Comparison of ENCODE assay signal across 8 cellular contexts in the genomic region with DNA sequence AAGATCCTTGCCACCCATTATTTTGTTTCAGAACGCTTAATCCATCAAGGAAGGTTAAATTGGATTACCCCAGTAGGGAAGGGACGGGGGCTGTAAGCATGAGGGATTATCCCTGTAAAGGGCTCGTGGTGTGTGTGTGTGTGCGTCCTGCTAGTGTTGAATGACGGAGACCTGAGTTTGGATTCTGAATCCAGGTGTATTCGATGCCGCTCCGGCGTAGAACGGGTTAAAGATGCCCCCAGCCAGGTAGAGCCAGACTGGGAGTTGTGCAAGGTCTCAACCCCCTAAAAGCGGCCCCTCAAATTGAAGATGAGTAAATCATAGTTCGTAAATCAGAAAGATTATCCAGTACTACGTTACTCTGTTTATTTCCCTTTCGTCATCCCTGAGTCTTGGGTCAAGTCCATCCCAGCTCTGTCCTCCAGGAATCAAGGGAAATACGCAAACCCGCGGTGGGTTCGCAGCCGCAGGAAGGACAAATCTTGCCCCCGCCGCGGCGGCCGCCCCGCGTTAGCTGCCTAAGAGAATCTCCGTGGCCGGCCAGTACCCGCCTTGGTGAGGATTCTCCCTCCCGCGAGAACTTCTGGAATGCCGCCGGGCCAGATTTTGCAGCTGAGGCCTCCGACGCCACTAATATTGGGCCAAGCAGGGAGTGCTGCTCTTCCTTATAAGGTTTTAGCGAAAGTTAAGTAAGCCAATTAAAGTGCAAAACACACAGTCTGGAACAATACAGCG. TPM values are rescaled to one million over a fixed set of nuclear protein-coding genes. Genes with fewer than 3 reads are reported as not detected.
A peak's percentile ranks its signal among the peaks of the same experiment; 100 is the strongest.
DNase-seq lines count a peak whose midpoint lies in the region; ATAC-seq and TF ChIP-seq lines count a peak whose summit lies in the region.

No MANE protein-coding gene starts in this region.

- POLR2A ChIA-PET in AG04449 (lab: Yijun Ruan, JAX), result interaction anchor here (0.6 to 1.5 kb wide), 7 partner anchors 11 to 473 kb away, joined by 3 to 8 read pairs (median 3); partner anchors contain the start of gene CDKN2B

- intact Hi-C loops in Right ventricle myocardium superior (cut with DNase I), result loop anchor here (2.0 kb wide), 1 partner anchor 465 kb away; no protein-coding TSS in a partner anchor

- peaks cover 21% of the 10 kb centered on the region for H3K27me3 Mint-ChIP-seq in activated naive CD8-positive, alpha-beta T cell treated with anti-CD3 and anti-CD28 coated beads for 36 hours

- ATAC-seq in HG02870 (IDR thresholded peaks at IDR 0.05; ENCODE audit: unreplicated experiment), result peak; percentile 25
- peak; percentile 75 for ATAC-seq in Right ventricle myocardium superior (ENCODE audit: poor library complexity)
- ATAC-seq in omental fat pad (ENCODE audit: low FRiP score), result peak; percentile 48

- peak overlapping the region; percentile 100 for H3K27ac Mint-ChIP-seq in activated naive CD8-positive, alpha-beta T cell treated with anti-CD3 and anti-CD28 coated beads for 36 hours

- DNase-seq in AG04449 (ENCODE audit: low read depth, low spot score), result no peak
- peak; percentile 49 for DNase-seq in GM12865 (ENCODE audit: low read depth)
- DNase-seq in NCI-H2227 treated with DMSO at 0.1 percent for 48 hours (lab: John Stamatoyannopoulos, UW), result peak; percentile 87
- DNase-seq in activated naive CD8-positive, alpha-beta T cell treated with anti-CD3 and anti-CD28 coated beads for 36 hours, result peak; percentile 27
- peak; percentile 88 for DNase-seq in Right ventricle myocardium superior
- peak; percentile 43 for DNase-seq in omental fat pad (ENCODE audit: low spot score)
- no peak for DNase-seq in NCI-H510A treated with DMSO at 0.1 percent for 48 hours (lab: John Stamatoyannopoulos, UW)

- peaks cover 31% of the 10 kb centered on the region for H3K36me3 Mint-ChIP-seq in activated naive CD8-positive, alpha-beta T cell treated with anti-CD3 and anti-CD28 coated beads for 36 hours

- CTCF ChIA-PET in AG04449 (lab: Yijun Ruan, JAX), result interaction anchor here (1.1 to 6.8 kb wide), 8 partner anchors 11 to 476 kb away, joined by 3 to 34 read pairs (median 4); no protein-coding TSS in a partner anchor

- peak overlapping the region; percentile 100 for H3K4me3 Mint-ChIP-seq in activated naive CD8-positive, alpha-beta T cell treated with anti-CD3 and anti-CD28 coated beads for 36 hours

- TF ChIP-seq CTCF in AG04449 (IDR thresholded peaks at IDR 0.05; ENCODE audit: insufficient read depth, low read length, missing control alignments) (no peak), GM12865 (IDR thresholded peaks at IDR 0.05; ENCODE audit: insufficient read depth, low read depth, low read length, missing control alignments) (no peak), omental fat pad (IDR thresholded peaks at IDR 0.05) (no peak)

- no peaks in the 10 kb centered on the region for H3K9me3 Mint-ChIP-seq in activated naive CD8-positive, alpha-beta T cell treated with anti-CD3 and anti-CD28 coated beads for 36 hours

- H3K4me3 ChIP-seq in AG04449 (ENCODE audit: low read depth, low read length) (peak overlapping the region; percentile 78), GM12865 (ENCODE audit: low read depth, low read length) (peak overlapping the region; percentile 64)

- H3K4me1 Mint-ChIP-seq in activated naive CD8-positive, alpha-beta T cell treated with anti-CD3 and anti-CD28 coated beads for 36 hours, result peaks cover 37% of the 10 kb centered on the region

RNA-seq across cellular contexts. Expression of gene MTAP, which starts 0.6 kb away (rescaled TPM):
- total RNA-seq in activated naive CD8-positive, alpha-beta T cell treated with anti-CD3 and anti-CD28 coated beads for 36 hours, result 100 to 1,000 TPM in 1 of 2 experiments, 10 to 100 TPM in 1; 87.5 to 105 TPM
- total RNA-seq in Right ventricle myocardium superior (21.2 TPM), omental fat pad (10 to 100 TPM; 22.2 to 27.0 (median 25.4) TPM)

Comparison
In these comparisons a context has a peak if more than half of its experiments do, and no peak if none do; other contexts are left out.
1. DNase-seq: peak in GM12865 (single experiment), NCI-H2227 treated with DMSO at 0.1 percent for 48 hours (single experiment), activated naive CD8-positive, alpha-beta T cell treated with anti-CD3 and anti-CD28 coated beads for 36 hours (single experiment), Right ventricle myocardium superior (single experiment) and omental fat pad (single experiment); none in AG04449 (single experiment) and NCI-H510A treated with DMSO at 0.1 percent for 48 hours (single experiment).
2. ATAC-seq: peak in every context shown above with its lines; median percentile 75 in Right ventricle myocardium superior; 48 in omental fat pad; 25 in HG02870.